ENCODE assay signal across 11 cellular contexts in the genomic region with DNA sequence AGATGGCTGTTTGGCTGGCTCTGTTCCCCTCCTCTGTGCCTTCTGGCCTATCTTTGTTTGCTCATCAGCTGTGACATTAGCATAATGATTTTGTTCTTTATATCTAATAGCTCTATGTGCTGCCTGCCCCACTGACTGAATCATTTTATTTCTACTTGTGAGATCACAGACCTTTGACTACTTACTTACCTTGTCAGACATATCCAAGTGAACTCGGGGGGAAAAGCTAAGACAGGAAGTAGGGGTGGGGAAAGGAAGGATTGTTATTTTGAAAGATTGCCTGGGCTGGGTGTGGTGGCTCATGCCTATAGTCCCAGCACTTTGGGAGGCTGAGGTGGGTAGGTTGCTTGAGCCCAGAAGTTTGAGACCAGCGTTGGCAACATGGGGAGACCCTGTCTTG.
DNase-seq lines count a peak whose midpoint lies in the region; ATAC-seq and TF ChIP-seq lines count a peak whose summit lies in the region.
"Had no signal": no experiment of that assay in that cellular context is flagged by ENCODE, and none has a peak within 500 bp of the region (broad histone marks: within the 10 kb centered on the region; RNA-seq: fewer than 3 reads in every experiment).

No MANE protein-coding gene starts in this region.

- in situ Hi-C loops in IMR-90 (cut with MboI; ENCODE audit: low sequenced_read_pairs): no loop called here

- TF ChIP-seq POLR2A in IMR-90 (IDR thresholded peaks at IDR 0.05; ENCODE audit: low read depth, low read length) (no peak), suprapubic skin (IDR thresholded peaks at IDR 0.05) (no peak)

- 100% methylated on average over 1 of the region's 2 CpGs; no CpG with 5 or more reads in 1 of the 2 experiments for WGBS in IMR-90 (ENCODE audit: extremely low coverage in 2 of 2, insufficient read length in 1 of 2), 2 experiments
- WGBS in suprapubic skin: 30% methylated on average over 2 of the region's 2 CpGs

- POLR2A ChIA-PET in IMR-90 (lab: Charles Lee; ENCODE audit: unreplicated experiment): no interaction called here

- H2BK15ac ChIP-seq in IMR-90 (ENCODE audit: low read depth, low read length): peak overlapping the region; percentile 66; the same call in 1 of the 3 replicates

- no peak overlapping the region; the same call in 1 of the 2 replicates for H3K23ac ChIP-seq in IMR-90 (ENCODE audit: low read depth, low read length)

- dilution Hi-C loops in IMR-90 (cut with HindIII; ENCODE audit: low sequenced_read_pairs, unreplicated experiment): no loop called here

- H3K4me2 ChIP-seq in IMR-90 (ENCODE audit: low read depth, low read length): peak overlapping the region; percentile 4; the same call in 1 of the 2 replicates

- peak overlapping the region; percentile 18; the same call in 1 of the 2 replicates for H3K56ac ChIP-seq in IMR-90 (ENCODE audit: extremely low read depth, insufficient read depth, low read length)

- intact Hi-C loops in IMR-90 (cut with micrococcal nuclease): no loop called here
- intact Hi-C loops in left lung (cut with DNase I): no loop called here

- H3K9me3 ChIP-seq in IMR-90 (ENCODE audit: control insufficient read depth, insufficient read depth, low read length) (no peaks in the 10 kb centered on the region), left lung (no peaks in the 10 kb centered on the region), suprapubic skin (no peaks in the 10 kb centered on the region)

- H4K5ac ChIP-seq in IMR-90 (ENCODE audit: low read depth, low read length): no peak overlapping the region

- H3K4me1 ChIP-seq in IMR-90 (ENCODE audit: control insufficient read depth, insufficient read depth, low read length): peaks cover 20% of the 10 kb centered on the region
- H3K4me1 ChIP-seq in left lung: peaks cover 12 to 15% of the 10 kb centered on the region in 2 donors
- peaks cover 35% of the 10 kb centered on the region for H3K4me1 ChIP-seq in suprapubic skin

- no TSS peak for BruUV-seq in IMR-90 (replicated peaks; lab: Mats Ljungman, UMichigan)

- no peak for TF ChIP-seq RAD21 in IMR-90 (IDR thresholded peaks at IDR 0.05; ENCODE audit: low read length)

- TF ChIP-seq CTCF in IMR-90 (conservative IDR thresholded peaks at IDR 0.05; ENCODE audit: low read depth, low read length): no peak
- TF ChIP-seq CTCF in left lung (IDR thresholded peaks at IDR 0.05): no peak
- TF ChIP-seq CTCF in suprapubic skin (IDR thresholded peaks at IDR 0.05): no peak

- peak overlapping the region; percentile 81 for H2BK5ac ChIP-seq in IMR-90 (ENCODE audit: low read depth, low read length, poor library complexity, severe bottlenecking)

- CTCF ChIA-PET in IMR-90 (lab: Yijun Ruan, JAX): interaction anchor here (0.6 to 1.0 kb wide), 2 partner anchors 102 to 1797 kb away, joined by 3 to 4 read pairs; no protein-coding TSS in a partner anchor

- H2AK9ac ChIP-seq in IMR-90 (replicated peaks; ENCODE audit: low read depth, low read length, poor library complexity): peak overlapping the region; percentile 46

- DNase-seq in IMR-90 (no peak), caudate nucleus (lab: John Stamatoyannopoulos, UW) (no peak), left lung (no peak), suprapubic skin (ENCODE audit: low spot score in 2 of 2) (no peak), UCSD-AML1 (lab: John Stamatoyannopoulos, UW; ENCODE audit: unreplicated experiment) (no peak)
- no peak for DNase-seq in activated CD4-positive, alpha-beta T cell treated with anti-CD3 and anti-CD28 coated beads for 48 hours
- DNase-seq: activated CD4-positive, alpha-beta memory T cell treated with anti-CD3 and anti-CD28 coated beads, Interleukin-2, amount 10 ng/mL, durations not matched to agents 7 days and 5 days; NCI-H1092; SHP77 treated with DMSO at 0.1 percent for 48 hours had no signal

- peak overlapping the region; percentile 58 for H4K91ac ChIP-seq in IMR-90 (ENCODE audit: insufficient read depth, low read depth, low read length)

- H3K4me3 ChIP-seq in IMR-90 (ENCODE audit: insufficient read depth, low read depth, low read length): no peak overlapping the region
- H3K4me3 ChIP-seq in left lung: no peak overlapping the region
- no peak overlapping the region for H3K4me3 ChIP-seq in suprapubic skin

- H3K4ac ChIP-seq in IMR-90 (ENCODE audit: low read depth, low read length): peak overlapping the region; percentile 79

- no peak overlapping the region; the same call in 1 of the 2 replicates for H3K9ac ChIP-seq in IMR-90 (ENCODE audit: low read depth, low read length)

- ATAC-seq in IMR-90 (ENCODE audit: low read depth) (peak; percentile 7), left lung (no peak), HG03378 (IDR thresholded peaks at IDR 0.05; ENCODE audit: unreplicated experiment) (no peak), GM21723 (IDR thresholded peaks at IDR 0.05; ENCODE audit: unreplicated experiment) (no peak)

- H4K8ac ChIP-seq in IMR-90 (ENCODE audit: low read depth in 2 of 2, low read length in 2 of 2): peak overlapping the region in 1 of 2 experiments; percentile 46; a peak in 2 of 4 replicates

- H2BK120ac ChIP-seq in IMR-90 (ENCODE audit: low read depth, low read length): peak overlapping the region; percentile 22

- peak overlapping the region; percentile 72 for H2AK5ac ChIP-seq in IMR-90 (ENCODE audit: low read depth, low read length)

- H3K14ac ChIP-seq in IMR-90 (replicated peaks; ENCODE audit: low read depth, low read length): peak overlapping the region; percentile 80; the same call in 1 of the 2 replicates

- peaks cover 39% of the 10 kb centered on the region for H3K9me1 ChIP-seq in IMR-90 (ENCODE audit: insufficient read depth, low read length)

- H3K27me3 ChIP-seq in IMR-90 (ENCODE audit: control insufficient read depth, insufficient read depth, low read length) (no peaks in the 10 kb centered on the region), left lung (no peaks in the 10 kb centered on the region), suprapubic skin (no peaks in the 10 kb centered on the region)

- peaks cover 41 to 90% of the 10 kb centered on the region in 2 experiments for H3K79me1 ChIP-seq in IMR-90 (ENCODE audit: low read depth in 1 of 2, low read length in 2 of 2)

- H2AFZ ChIP-seq in IMR-90 (replicated peaks; ENCODE audit: low read length, poor library complexity): no peak overlapping the region

- H4K20me1 ChIP-seq in IMR-90 (ENCODE audit: insufficient read depth, low read length): peaks cover 55% of the 10 kb centered on the region

- peak overlapping the region; percentile 18; the same call in 1 of the 2 replicates for H3K18ac ChIP-seq in IMR-90 (ENCODE audit: low read depth, low read length)

- H2BK20ac ChIP-seq in IMR-90 (ENCODE audit: low read depth, low read length): no peak overlapping the region; the same call in 1 of the 2 replicates

- TF ChIP-seq EP300 in suprapubic skin (IDR thresholded peaks at IDR 0.05): no peak

- H3K36me3 ChIP-seq in IMR-90 (ENCODE audit: control insufficient read depth, insufficient read depth, low read length) (no peaks in the 10 kb centered on the region), left lung (no peaks in the 10 kb centered on the region), suprapubic skin (no peaks in the 10 kb centered on the region)

- H3K27ac ChIP-seq in IMR-90 (ENCODE audit: insufficient read depth, low read length): peak overlapping the region; percentile 48
- peak overlapping the region; percentile 8 for H3K27ac ChIP-seq in caudate nucleus (ENCODE audit: low read depth, low read length)
- peak overlapping the region; percentile 61 to 83 for H3K27ac ChIP-seq in left lung
- H3K27ac ChIP-seq in suprapubic skin: peak overlapping the region; percentile 81

TF ChIP-seq in IMR-90, 13 proteins besides CTCF, POLR2A, EP300 and RAD21:
- no peak for TF ChIP-seq FOS (IDR thresholded peaks at IDR 0.05; ENCODE audit: low read depth, low read length)

Comparison
In these comparisons a context has a peak if more than half of its experiments do, and no peak if none do; other contexts are left out.
1. H3K27ac ChIP-seq: peak in every context shown above with its lines; median percentile 81 in suprapubic skin; 72 in left lung; 48 in IMR-90; 8 in caudate nucleus.